In the genomic region with DNA sequence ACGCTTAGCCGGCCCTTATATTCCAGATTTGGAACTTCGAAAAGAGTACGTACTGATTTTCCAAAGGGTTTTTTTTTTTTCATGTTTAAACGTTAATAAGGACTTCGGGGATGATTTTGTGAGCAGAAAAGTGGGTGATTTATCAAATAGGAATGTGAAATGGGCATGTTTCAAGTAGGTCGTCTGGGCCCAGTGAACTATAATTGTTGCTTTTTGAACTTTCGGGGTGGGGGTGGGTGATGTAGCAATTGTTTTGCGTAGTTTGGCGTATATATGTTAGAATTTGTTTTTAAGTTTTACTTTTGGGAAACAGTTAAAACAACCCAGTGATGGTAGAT, we compare ENCODE assay signal across 8 cellular contexts. TPM values are rescaled to one million over a fixed set of nuclear protein-coding genes. Genes with fewer than 3 reads are reported as not detected.
DNase-seq lines count a peak whose midpoint lies in the region; ATAC-seq lines count a peak whose summit lies in the region.

No MANE protein-coding gene starts in this region.

- H3K36me3 Mint-ChIP-seq in activated CD8-positive, alpha-beta T cell treated with anti-CD3 and anti-CD28 coated beads, Interleukin-2, amount 10 ng/mL, durations not matched to agents 7 days and 5 days (ENCODE audit: low read depth): peaks cover 50% of the 10 kb centered on the region
- H3K36me3 Mint-ChIP-seq in stimulated activated memory B cell treated with anti-CD40 and anti-IgM and Interleukin-4, amounts not matched to agents 10 μg/mL and 1 μg/mL and 100 μg/mL, for 72 hours: peaks cover 39% of the 10 kb centered on the region

- no peaks in the 10 kb centered on the region for H3K9me3 ChIP-seq in iPS DF 6.9 (ENCODE audit: control insufficient read depth, insufficient read depth, low read length)

- H3K27ac Mint-ChIP-seq in activated CD8-positive, alpha-beta T cell treated with anti-CD3 and anti-CD28 coated beads, Interleukin-2, amount 10 ng/mL, durations not matched to agents 7 days and 5 days: peak overlapping the region; percentile 100
- H3K27ac Mint-ChIP-seq in stimulated activated memory B cell treated with anti-CD40 and anti-IgM and Interleukin-4, amounts not matched to agents 10 μg/mL and 1 μg/mL and 100 μg/mL, for 72 hours: peak overlapping the region; percentile 99

- H3K9me3 Mint-ChIP-seq in activated CD8-positive, alpha-beta T cell treated with anti-CD3 and anti-CD28 coated beads, Interleukin-2, amount 10 ng/mL, durations not matched to agents 7 days and 5 days (ENCODE audit: insufficient read depth): no peaks in the 10 kb centered on the region
- H3K9me3 Mint-ChIP-seq in stimulated activated memory B cell treated with anti-CD40 and anti-IgM and Interleukin-4, amounts not matched to agents 10 μg/mL and 1 μg/mL and 100 μg/mL, for 72 hours: no peaks in the 10 kb centered on the region

- in situ Hi-C loops in KBM-7 (cut with MboI; ENCODE audit: low pct_unique_long_range_greater_than_20kb, low sequenced_read_pairs): no loop called here

- H3K27ac ChIP-seq in iPS DF 6.9 (ENCODE audit: low read length): no peak overlapping the region

- peak; percentile 55 for DNase-seq in HCEC 1CT
- DNase-seq in activated CD8-positive, alpha-beta T cell treated with anti-CD3 and anti-CD28 coated beads, Interleukin-2, amount 10 ng/mL, durations not matched to agents 7 days and 5 days: no peak
- no peak for DNase-seq in iPS DF 6.9 (ENCODE audit: low read depth, low spot score)
- DNase-seq in ecto neural progenitor cell (ENCODE audit: low spot score): no peak
- no peak for DNase-seq in KBM-7

- no peaks in the 10 kb centered on the region; the same call in 1 of the 2 replicates for H3K36me3 ChIP-seq in iPS DF 6.9 (ENCODE audit: control insufficient read depth, insufficient read depth, low read length)

- no peaks in the 10 kb centered on the region for H3K27me3 ChIP-seq in iPS DF 6.9 (ENCODE audit: control insufficient read depth, insufficient read depth, low read length)

- no peaks in the 10 kb centered on the region for H3K4me1 ChIP-seq in iPS DF 6.9 (ENCODE audit: control insufficient read depth, insufficient read depth, low read length)

- POLR2A ChIA-PET in activated CD8-positive, alpha-beta T cell treated with anti-CD3 and anti-CD28 coated beads, Interleukin-2, amount 10 ng/mL, durations not matched to agents 7 days and 5 days (lab: Charles Lee): interaction anchor here (0.7 to 4.4 kb wide), 9 partner anchors 12 to 567 kb away, joined by 3 to 38 read pairs (median 4); partner anchors contain the start of genes DDX50 and RUFY2

- H3K4me3 Mint-ChIP-seq in activated CD8-positive, alpha-beta T cell treated with anti-CD3 and anti-CD28 coated beads, Interleukin-2, amount 10 ng/mL, durations not matched to agents 7 days and 5 days: peak overlapping the region; percentile 98
- H3K4me3 Mint-ChIP-seq in stimulated activated memory B cell treated with anti-CD40 and anti-IgM and Interleukin-4, amounts not matched to agents 10 μg/mL and 1 μg/mL and 100 μg/mL, for 72 hours: peak overlapping the region; percentile 98

- peak overlapping the region; percentile 80 for H3K4me3 ChIP-seq in iPS DF 6.9 (ENCODE audit: low read length)

- CTCF ChIA-PET in activated CD8-positive, alpha-beta T cell treated with anti-CD3 and anti-CD28 coated beads, Interleukin-2, amount 10 ng/mL, durations not matched to agents 7 days and 5 days (lab: Charles Lee): interaction anchor here (0.7 to 4.6 kb wide), 7 partner anchors 15 to 545 kb away, joined by 3 to 26 read pairs (median 4); partner anchors contain the start of gene RUFY2

- ATAC-seq in activated CD8-positive, alpha-beta T cell treated with anti-CD3 and anti-CD28 coated beads, Interleukin-2, amount 10 ng/mL, durations not matched to agents 7 days and 5 days: no peak
- ATAC-seq in stimulated activated memory B cell treated with anti-CD40 and anti-IgM and Interleukin-4, amounts not matched to agents 10 μg/mL and 1 μg/mL and 100 μg/mL, for 72 hours: no peak
- no peak for ATAC-seq in HG03175 (IDR thresholded peaks at IDR 0.05; ENCODE audit: unreplicated experiment)
- ATAC-seq in HG02885 (IDR thresholded peaks at IDR 0.05; ENCODE audit: poor library complexity, unreplicated experiment): no peak

- no peaks in the 10 kb centered on the region for H3K27me3 Mint-ChIP-seq in activated CD8-positive, alpha-beta T cell treated with anti-CD3 and anti-CD28 coated beads, Interleukin-2, amount 10 ng/mL, durations not matched to agents 7 days and 5 days (ENCODE audit: low read depth)
- no peaks in the 10 kb centered on the region for H3K27me3 Mint-ChIP-seq in stimulated activated memory B cell treated with anti-CD40 and anti-IgM and Interleukin-4, amounts not matched to agents 10 μg/mL and 1 μg/mL and 100 μg/mL, for 72 hours

- no CpG with 5 or more reads among the region's 10 CpGs for WGBS in iPS DF 6.9 (ENCODE audit: insufficient coverage, insufficient read length)

- peaks cover 55% of the 10 kb centered on the region for H3K4me1 Mint-ChIP-seq in activated CD8-positive, alpha-beta T cell treated with anti-CD3 and anti-CD28 coated beads, Interleukin-2, amount 10 ng/mL, durations not matched to agents 7 days and 5 days (ENCODE audit: low read depth)
- H3K4me1 Mint-ChIP-seq in stimulated activated memory B cell treated with anti-CD40 and anti-IgM and Interleukin-4, amounts not matched to agents 10 μg/mL and 1 μg/mL and 100 μg/mL, for 72 hours: peaks cover 74% of the 10 kb centered on the region

RNA-seq across cellular contexts. Expression of gene PBLD, which starts 0.3 kb away (rescaled TPM):
- total RNA-seq in activated CD8-positive, alpha-beta T cell treated with anti-CD3 and anti-CD28 coated beads, Interleukin-2, amount 10 ng/mL, durations not matched to agents 7 days and 5 days: 1 to 10 TPM in 1 of 2 experiments, under 1 TPM in 1; 0.97 to 1.3 TPM

RNA-seq across cellular contexts. Expression of gene HNRNPH3, which starts 1.2 kb away (rescaled TPM):
- 100 to 1,000 TPM; 114 to 122 TPM for total RNA-seq in activated CD8-positive, alpha-beta T cell treated with anti-CD3 and anti-CD28 coated beads, Interleukin-2, amount 10 ng/mL, durations not matched to agents 7 days and 5 days
